In genomic region chr9:4290427-4290837, GRCh38 we compare ENCODE assay signal across 22 cellular contexts. TPM values are rescaled to one million over a fixed set of nuclear protein-coding genes. Genes with fewer than 3 reads are reported as not detected.
DNase-seq lines count a peak whose midpoint lies in the region; ATAC-seq and TF ChIP-seq lines count a peak whose summit lies in the region.
"Had no signal": no experiment of that assay in that cellular context is flagged by ENCODE, and none has a peak within 500 bp of the region (broad histone marks: within the 10 kb centered on the region; RNA-seq: fewer than 3 reads in every experiment).

No MANE protein-coding gene starts in this region.

- H3K79me1 ChIP-seq in mesenchymal stem cell (replicated peaks; ENCODE audit: low read length, poor library complexity, severe bottlenecking): peaks cover 4% of the 10 kb centered on the region

- peaks cover 4% of the 10 kb centered on the region for H3K36me3 Mint-ChIP-seq in activated naive CD8-positive, alpha-beta T cell treated with anti-CD3 and anti-CD28 coated beads for 36 hours

- peaks cover 9% of the 10 kb centered on the region for H3K4me1 ChIP-seq in mesenchymal stem cell (ENCODE audit: control insufficient read depth, insufficient read depth, low read depth, low read length)

- H2BK12ac ChIP-seq in mesenchymal stem cell (ENCODE audit: low read length in 2 of 2): no peak overlapping the region

- H3K4me3 Mint-ChIP-seq in activated naive CD8-positive, alpha-beta T cell treated with anti-CD3 and anti-CD28 coated beads for 36 hours: no peak overlapping the region
- H3K4me3 Mint-ChIP-seq: activated naive CD8-positive, alpha-beta T cell treated with anti-CD3 and anti-CD28 coated beads, Interleukin-2, amount 50 U/mL, for 24 hours; neural progenitor cell had no signal

- H3K9me3 Mint-ChIP-seq in activated naive CD8-positive, alpha-beta T cell treated with anti-CD3 and anti-CD28 coated beads for 36 hours: no peaks in the 10 kb centered on the region
- H3K9me3 Mint-ChIP-seq: activated naive CD8-positive, alpha-beta T cell treated with anti-CD3 and anti-CD28 coated beads, Interleukin-2, amount 50 U/mL, for 24 hours; stimulated activated naive CD8-positive, alpha-beta T cell treated with anti-CD3 and anti-CD28 coated beads, Interleukin-15, amount 100 ng/mL, for 72 hours had no signal

- no peak for ATAC-seq in GM21529 (IDR thresholded peaks at IDR 0.05; ENCODE audit: unreplicated experiment)
- ATAC-seq: activated naive CD8-positive, alpha-beta T cell treated with anti-CD3 and anti-CD28 coated beads, Interleukin-2, amount 50 U/mL, for 24 hours; heart left ventricle; left ventricle myocardium superior had no signal

- TF ChIP-seq CTCF in LNCaP clone FGC (IDR thresholded peaks at IDR 0.05; ENCODE audit: control insufficient read depth, extremely low read depth, insufficient read depth): no peak

- H2BK5ac ChIP-seq in mesenchymal stem cell (ENCODE audit: low read depth, low read length, poor library complexity, severe bottlenecking): no peak overlapping the region

- no peak overlapping the region for H3K27ac Mint-ChIP-seq in activated naive CD8-positive, alpha-beta T cell treated with anti-CD3 and anti-CD28 coated beads for 36 hours
- H3K27ac Mint-ChIP-seq: activated naive CD8-positive, alpha-beta T cell treated with anti-CD3 and anti-CD28 coated beads, Interleukin-2, amount 50 U/mL, for 24 hours; neural progenitor cell; stimulated activated naive CD8-positive, alpha-beta T cell treated with anti-CD3 and anti-CD28 coated beads, Interleukin-15, amount 100 ng/mL, for 72 hours had no signal

- H3K4ac ChIP-seq in mesenchymal stem cell (ENCODE audit: low read depth in 1 of 2, low read length in 2 of 2): no peak overlapping the region

- H4K8ac ChIP-seq in mesenchymal stem cell (ENCODE audit: low read length): no peak overlapping the region

- peaks cover 3% of the 10 kb centered on the region for H3K27me3 Mint-ChIP-seq in activated naive CD8-positive, alpha-beta T cell treated with anti-CD3 and anti-CD28 coated beads for 36 hours
- H3K27me3 Mint-ChIP-seq: stimulated activated naive CD8-positive, alpha-beta T cell treated with anti-CD3 and anti-CD28 coated beads, Interleukin-15, amount 100 ng/mL, for 72 hours had no signal

- no peaks in the 10 kb centered on the region for H3K9me3 ChIP-seq in mesenchymal stem cell (ENCODE audit: control insufficient read depth, low read length)
- H3K9me3 ChIP-seq: colonic mucosa, heart left ventricle, MG63 had no signal

- no peak overlapping the region for H2AFZ ChIP-seq in mesenchymal stem cell (ENCODE audit: low read depth, low read length)
- H2AFZ ChIP-seq: neural progenitor cell had no signal

- H3K14ac ChIP-seq in mesenchymal stem cell (ENCODE audit: low read length in 2 of 2): no peak overlapping the region

- H3K4me1 Mint-ChIP-seq in activated naive CD8-positive, alpha-beta T cell treated with anti-CD3 and anti-CD28 coated beads for 36 hours: peaks cover 29% of the 10 kb centered on the region

- no peak overlapping the region for H2AK5ac ChIP-seq in mesenchymal stem cell (ENCODE audit: low read length, severe bottlenecking)

- no peak overlapping the region for H2BK120ac ChIP-seq in mesenchymal stem cell (ENCODE audit: low read depth, low read length)

- peaks cover 4 to 8% of the 10 kb centered on the region in 2 experiments for H3K36me3 ChIP-seq in mesenchymal stem cell (ENCODE audit: control insufficient read depth in 1 of 2, insufficient read depth in 2 of 2, low read depth in 1 of 2, low read length in 2 of 2)
- H3K36me3 ChIP-seq: colonic mucosa, MG63, neural progenitor cell had no signal

- H3K23ac ChIP-seq in mesenchymal stem cell (ENCODE audit: low read length in 2 of 2): no peak overlapping the region

- H2BK15ac ChIP-seq in mesenchymal stem cell (ENCODE audit: low read depth, poor library complexity, severe bottlenecking): no peak overlapping the region

- no peak overlapping the region for H4K91ac ChIP-seq in mesenchymal stem cell (ENCODE audit: low read length)

- H3K27me3 ChIP-seq in mesenchymal stem cell (ENCODE audit: control insufficient read depth in 1 of 2, insufficient read depth in 1 of 2, low read length in 2 of 2): no peaks in the 10 kb centered on the region
- H3K27me3 ChIP-seq: colonic mucosa, heart left ventricle, MG63, neural progenitor cell had no signal

- H3K27ac ChIP-seq in mesenchymal stem cell (ENCODE audit: low read length, poor library complexity, severe bottlenecking): peak overlapping the region; percentile 68
- H3K27ac ChIP-seq: colonic mucosa, heart left ventricle, neural progenitor cell had no signal

- H3K18ac ChIP-seq in mesenchymal stem cell (ENCODE audit: low read depth in 1 of 2, low read length in 2 of 2): no peak overlapping the region

- H3K4me2 ChIP-seq in mesenchymal stem cell (ENCODE audit: low read length, poor library complexity, severe bottlenecking): no peak overlapping the region
- H3K4me2 ChIP-seq: neural progenitor cell had no signal

- no peak overlapping the region for H3K9ac ChIP-seq in mesenchymal stem cell (ENCODE audit: low read length)
- H3K9ac ChIP-seq: neural progenitor cell had no signal

- 95% methylated on average over 2 of the region's 5 CpGs for WGBS in mesenchymal stem cell

- H3K4me3 ChIP-seq in LNCaP clone FGC (ENCODE audit: low read depth, low read length) (no peak overlapping the region), mesenchymal stem cell (ENCODE audit: insufficient read depth in 1 of 2, low read depth in 1 of 2, low read length in 2 of 2) (no peak overlapping the region)
- H3K4me3 ChIP-seq: colonic mucosa, heart left ventricle, MG63, neural progenitor cell had no signal

- DNase-seq in DMS79 treated with DMSO at 0.1 percent for 48 hours (lab: John Stamatoyannopoulos, UW) (peak; percentile 57), LNCaP clone FGC (ENCODE audit: low read depth) (peak; percentile 75), SHP77 (lab: John Stamatoyannopoulos, UW) (peak; percentile 61 to 63), mesenchymal stem cell (no peak), MV-4-11 (lab: John Stamatoyannopoulos, UW) (no peak)
- DNase-seq in activated naive CD8-positive, alpha-beta T cell treated with anti-CD3 and anti-CD28 coated beads for 36 hours: no peak
- DNase-seq: activated CD8-positive, alpha-beta memory T cell treated with anti-CD3 and anti-CD28 coated beads, Interleukin-2, amount 50 U/mL, for 4 hours; activated naive CD8-positive, alpha-beta T cell treated with anti-CD3 and anti-CD28 coated beads, Interleukin-2, amount 50 U/mL, for 24 hours; colonic mucosa; EL; heart left ventricle; left ventricle myocardium superior; MG63; NCI-H2029 treated with DMSO at 0.1 percent for 48 hours; NCI-H524; SIG-M5; stimulated activated CD4-positive, alpha-beta T cell treated with anti-CD3 and anti-CD28 coated beads, Interleukin-4, amount 100 ng/mL, for 1 hour; stimulated activated naive CD8-positive, alpha-beta T cell treated with anti-CD3 and anti-CD28 coated beads, Interleukin-15, amount 100 ng/mL, for 72 hours; T-helper 1 cell; trophoblast cell had no signal

RNA-seq across cellular contexts. Expression of gene GLIS3, which starts 9.4 kb away (rescaled TPM):
- 19.0 TPM for polyA plus RNA-seq in mesenchymal stem cell (2013, experiment 1 of 2)
- polyA plus RNA-seq in mesenchymal stem cell (2013, experiment 2 of 2): 18.8 TPM
- 1 to 10 TPM; 2.0 to 2.3 TPM for total RNA-seq in activated naive CD8-positive, alpha-beta T cell treated with anti-CD3 and anti-CD28 coated beads for 36 hours

Comparison
In these comparisons a context has a peak if more than half of its experiments do, and no peak if none do; other contexts are left out.
1. DNase-seq: peak in DMS79 treated with DMSO at 0.1 percent for 48 hours (single experiment), LNCaP clone FGC (single experiment) and SHP77 (2 of 2); none in mesenchymal stem cell (single experiment), activated naive CD8-positive, alpha-beta T cell treated with anti-CD3 and anti-CD28 coated beads for 36 hours (single experiment) and MV-4-11 (single experiment).